ENCODE assay signal across 21 cellular contexts in the genomic region with DNA sequence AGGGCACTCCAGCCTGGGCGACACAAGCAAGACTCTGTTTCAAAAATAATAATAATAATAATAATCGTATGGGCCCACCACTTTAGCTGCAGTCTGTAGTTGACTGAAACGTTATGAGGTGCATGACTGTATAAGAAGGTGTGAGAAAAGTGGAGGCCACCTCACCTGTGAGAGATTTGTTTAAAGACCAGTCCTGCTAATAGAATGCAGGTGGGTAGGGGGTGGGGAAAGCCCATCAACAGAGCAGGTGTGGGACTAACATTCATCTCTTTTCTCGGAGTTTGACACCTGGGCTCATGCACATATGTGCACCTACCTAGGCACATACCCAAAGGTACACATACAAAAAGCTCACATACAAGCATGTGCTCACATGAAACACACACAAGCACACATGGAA.
DNase-seq lines count a peak whose midpoint lies in the region; ATAC-seq, FAIRE-seq and TF ChIP-seq lines count a peak whose summit lies in the region.
"Had no signal": no experiment of that assay in that cellular context is flagged by ENCODE, and none has a peak within 500 bp of the region (broad histone marks: within the 10 kb centered on the region; RNA-seq: fewer than 3 reads in every experiment).

No MANE protein-coding gene starts in this region.

- intact Hi-C loops in MCF 10A (cut with micrococcal nuclease): no loop called here
- intact Hi-C loops in breast epithelium (cut with DNase I; ENCODE audit: low total_unique reads): no loop called here
- intact Hi-C loops in stomach (cut with DNase I; ENCODE audit: low total_unique reads): no loop called here

- H3K27ac ChIP-seq in breast epithelium (peak overlapping the region in 1 of 2 donors; percentile 77), astrocyte (ENCODE audit: low read depth, low read length) (no peak overlapping the region), gastroesophageal sphincter (peak overlapping the region in 3 of 4 donors; percentile 72 to 99 (median 98)), stomach (peak overlapping the region; percentile 39 to 98 (median 87)), trophoblast cell (ENCODE audit: low read depth, low read length) (no peak overlapping the region), mesendoderm (ENCODE audit: low read depth, low read length) (no peak overlapping the region)

- CTCF ChIA-PET in MCF 10A (lab: Yijun Ruan, JAX): interaction anchor here (0.7 to 4.1 kb wide), 6 partner anchors 16 to 81 kb away, joined by 3 to 23 read pairs (median 4); no protein-coding TSS in a partner anchor

- H3K79me1 ChIP-seq in trophoblast cell (ENCODE audit: low read length) (peaks cover 6% of the 10 kb centered on the region), mesendoderm (ENCODE audit: low read length) (no peaks in the 10 kb centered on the region)

- H2BK120ac ChIP-seq in trophoblast cell (ENCODE audit: insufficient read depth, low read length, poor library complexity): no peak overlapping the region
- H2BK120ac ChIP-seq in mesendoderm (ENCODE audit: low read depth, low read length): no peak overlapping the region

- no peaks in the 10 kb centered on the region for H3K27me3 Mint-ChIP-seq in MCF 10A (ENCODE audit: insufficient read depth, unreplicated experiment)
- peaks cover 12% of the 10 kb centered on the region for H3K27me3 Mint-ChIP-seq in astrocyte (ENCODE audit: low read depth, unreplicated experiment)
- H3K27me3 Mint-ChIP-seq: CD4-positive, CD25-positive, alpha-beta regulatory T cell; type B pancreatic cell had no signal

- H3K9me3 Mint-ChIP-seq in MCF 10A (ENCODE audit: unreplicated experiment) (no peaks in the 10 kb centered on the region), astrocyte (ENCODE audit: unreplicated experiment) (no peaks in the 10 kb centered on the region)
- H3K9me3 Mint-ChIP-seq: CD4-positive, CD25-positive, alpha-beta regulatory T cell; dendritic cell treated with granulocyte-macrophage colony-stimulating factor and Interleukin-4, amounts not matched to agents 40 ng/mL and 50 ng/mL, for 4 days; H9; T-helper 2 cell treated with Interferon-gamma antibody and Interleukin-4, amounts not matched to agents 5 μg/mL and 100 μg/mL, for 36 hours; type B pancreatic cell had no signal

- TF ChIP-seq POLR2A in breast epithelium (IDR thresholded peaks at IDR 0.05) (no peak), gastroesophageal sphincter (IDR thresholded peaks at IDR 0.05) (no peak), stomach (IDR thresholded peaks at IDR 0.05) (no peak)

- H3K27me3 ChIP-seq in breast epithelium (no peaks in the 10 kb centered on the region), astrocyte (ENCODE audit: insufficient read depth, low read length) (no peaks in the 10 kb centered on the region), gastroesophageal sphincter (no peaks in the 10 kb centered on the region), stomach (no peaks in the 10 kb centered on the region), trophoblast cell (ENCODE audit: insufficient read depth, low read length) (no peaks in the 10 kb centered on the region), mesendoderm (ENCODE audit: insufficient read depth, low read length, poor library complexity) (no peaks in the 10 kb centered on the region)
- H3K27me3 ChIP-seq: cardiac muscle cell, MG63 had no signal

- H3K4me3 ChIP-seq in breast epithelium (no peak overlapping the region), astrocyte (ENCODE audit: insufficient read depth, low read depth, low read length) (no peak overlapping the region), gastroesophageal sphincter (no peak overlapping the region), stomach (no peak overlapping the region), trophoblast cell (ENCODE audit: low read depth, low read length) (no peak overlapping the region), mesendoderm (ENCODE audit: low read length) (no peak overlapping the region)
- H3K4me3 ChIP-seq: cardiac muscle cell, MG63 had no signal

- H4K5ac ChIP-seq in mesendoderm (ENCODE audit: low read length): no peak overlapping the region

- H2BK5ac ChIP-seq in trophoblast cell (ENCODE audit: low read depth, low read length, poor library complexity) (no peak overlapping the region), mesendoderm (ENCODE audit: low read length) (no peak overlapping the region)

- H3K27ac Mint-ChIP-seq in MCF 10A (ENCODE audit: low read depth, unreplicated experiment) (peak overlapping the region; percentile 93), astrocyte (ENCODE audit: unreplicated experiment) (peak overlapping the region; percentile 34)
- H3K27ac Mint-ChIP-seq: dendritic cell treated with granulocyte-macrophage colony-stimulating factor and Interleukin-4, amounts not matched to agents 40 ng/mL and 50 ng/mL, for 4 days; H9; T-helper 2 cell treated with Interferon-gamma antibody and Interleukin-4, amounts not matched to agents 5 μg/mL and 100 μg/mL, for 36 hours had no signal

- no peak for TF ChIP-seq CTCF in MCF 10A (IDR thresholded peaks at IDR 0.05; ENCODE audit: unreplicated experiment)
- no peak for TF ChIP-seq CTCF in breast epithelium (IDR thresholded peaks at IDR 0.05)
- no peak for TF ChIP-seq CTCF in astrocyte (IDR thresholded peaks at IDR 0.05; ENCODE audit: insufficient read depth, low read depth, low read length)
- TF ChIP-seq CTCF in gastroesophageal sphincter (IDR thresholded peaks at IDR 0.05): no peak
- no peak for TF ChIP-seq CTCF in stomach (IDR thresholded peaks at IDR 0.05)

- H3K56ac ChIP-seq in mesendoderm (ENCODE audit: low read length): no peak overlapping the region

- no peaks in the 10 kb centered on the region for H3K36me3 Mint-ChIP-seq in MCF 10A (ENCODE audit: insufficient read depth, unreplicated experiment)
- no peaks in the 10 kb centered on the region for H3K36me3 Mint-ChIP-seq in astrocyte (ENCODE audit: low read depth, unreplicated experiment)
- H3K36me3 Mint-ChIP-seq: CD4-positive, CD25-positive, alpha-beta regulatory T cell; type B pancreatic cell had no signal

- H3K36me3 ChIP-seq in breast epithelium (no peaks in the 10 kb centered on the region), astrocyte (ENCODE audit: insufficient read depth, low read length) (no peaks in the 10 kb centered on the region), gastroesophageal sphincter (no peaks in the 10 kb centered on the region), stomach (no peaks in the 10 kb centered on the region), trophoblast cell (ENCODE audit: control insufficient read depth in 1 of 2, insufficient read depth in 2 of 2, low read length in 2 of 2) (no peaks in the 10 kb centered on the region), mesendoderm (ENCODE audit: control insufficient read depth, insufficient read depth, low read length) (no peaks in the 10 kb centered on the region)
- H3K36me3 ChIP-seq: cardiac muscle cell, MG63 had no signal

- no TSS peak for BruUV-seq in MCF 10A (replicated peaks; lab: Mats Ljungman, UMichigan)

- 76% methylated on average over 4 of the region's 4 CpGs; no CpG with 5 or more reads in 1 of the 2 donors for WGBS in gastroesophageal sphincter (ENCODE audit: low coverage in 1 of 2), 2 donors
- WGBS in stomach, 5 donors: 77 to 90% (median 81%) methylated on average over 4 of the region's 4 CpGs
- no CpG with 5 or more reads among the region's 4 CpGs for WGBS in trophoblast cell (ENCODE audit: extremely low coverage, insufficient coverage, insufficient read length)
- no CpG with 5 or more reads among the region's 4 CpGs for WGBS in mesendoderm (ENCODE audit: extremely low coverage, insufficient coverage, low lambda C conversion rate)

- no peak overlapping the region for H2AFZ ChIP-seq in astrocyte (ENCODE audit: low read depth, low read length)
- H2AFZ ChIP-seq in trophoblast cell (ENCODE audit: insufficient read depth, low read length, poor library complexity): no peak overlapping the region

- H3K4me3 Mint-ChIP-seq in MCF 10A (ENCODE audit: unreplicated experiment): no peak overlapping the region
- no peak overlapping the region for H3K4me3 Mint-ChIP-seq in astrocyte (ENCODE audit: unreplicated experiment)
- H3K4me3 Mint-ChIP-seq: dendritic cell treated with granulocyte-macrophage colony-stimulating factor and Interleukin-4, amounts not matched to agents 40 ng/mL and 50 ng/mL, for 4 days; H9; T-helper 2 cell treated with Interferon-gamma antibody and Interleukin-4, amounts not matched to agents 5 μg/mL and 100 μg/mL, for 36 hours; type B pancreatic cell had no signal

- peaks cover 36% of the 10 kb centered on the region for H3K4me1 Mint-ChIP-seq in MCF 10A (ENCODE audit: insufficient read depth, unreplicated experiment)
- peaks cover 17% of the 10 kb centered on the region for H3K4me1 Mint-ChIP-seq in astrocyte (ENCODE audit: low read depth, unreplicated experiment)

- H3K18ac ChIP-seq in trophoblast cell (ENCODE audit: low read length): no peak overlapping the region
- H3K18ac ChIP-seq in mesendoderm (ENCODE audit: low read length): no peak overlapping the region

- no peak for FAIRE-seq in astrocyte (lab: Jason Lieb, UNC)

- H2BK12ac ChIP-seq in trophoblast cell (ENCODE audit: low read length): no peak overlapping the region

- DNase-seq in MCF 10A (ENCODE audit: unreplicated experiment) (no peak), breast epithelium (ENCODE audit: low spot score in 2 of 2) (no peak), astrocyte (ENCODE audit: low read depth) (no peak), stomach (no peak), trophoblast cell (no peak), mesendoderm (no peak)
- no peak for DNase-seq in effector CD8-positive, alpha-beta T cell (lab: John Stamatoyannopoulos, UW)
- DNase-seq: activated CD4-positive, alpha-beta T cell treated with anti-CD3 and anti-CD28 coated beads, Interleukin-2, amount 50 U/mL, for 4 hours; activated CD8-positive, alpha-beta memory T cell treated with anti-CD3 and anti-CD28 coated beads, Interleukin-2, amount 50 U/mL, for 48 hours; CD4-positive, CD25-positive, alpha-beta regulatory T cell; H9; MG63; NCI-H1436 treated with DMSO at 0.1 percent for 48 hours; NCI-H526; RPMI8226; SK-N-SH had no signal

- no peaks in the 10 kb centered on the region for H3K79me2 ChIP-seq in astrocyte (ENCODE audit: insufficient read depth, low read length)
- H3K79me2 ChIP-seq in trophoblast cell (ENCODE audit: control insufficient read depth, insufficient read depth, low read length, poor library complexity): no peaks in the 10 kb centered on the region
- H3K79me2 ChIP-seq in mesendoderm (ENCODE audit: control insufficient read depth, insufficient read depth, low read length): no peaks in the 10 kb centered on the region

- peaks cover 4% of the 10 kb centered on the region in 2 donors for H3K4me1 ChIP-seq in breast epithelium
- H3K4me1 ChIP-seq in astrocyte (ENCODE audit: insufficient read depth, low read length): peaks cover 14% of the 10 kb centered on the region
- peaks cover 0 to 55% (median 9%) of the 10 kb centered on the region in 3 donors for H3K4me1 ChIP-seq in gastroesophageal sphincter
- peaks cover 27 to 66% (median 46%) of the 10 kb centered on the region in 4 donors for H3K4me1 ChIP-seq in stomach
- H3K4me1 ChIP-seq in trophoblast cell (ENCODE audit: control insufficient read depth in 1 of 2, insufficient read depth in 2 of 2, low read length in 2 of 2): peaks cover 3 to 6% of the 10 kb centered on the region in 2 experiments
- H3K4me1 ChIP-seq in mesendoderm (ENCODE audit: control insufficient read depth, low read depth, low read length): no peaks in the 10 kb centered on the region

- no peak overlapping the region for H4K8ac ChIP-seq in trophoblast cell (ENCODE audit: low read depth, low read length)
- no peak overlapping the region for H4K8ac ChIP-seq in mesendoderm (ENCODE audit: low read depth, low read length)

- H3K4me2 ChIP-seq in astrocyte (ENCODE audit: low read length) (no peak overlapping the region), trophoblast cell (ENCODE audit: low read length) (no peak overlapping the region), mesendoderm (ENCODE audit: low read length) (no peak overlapping the region)
- H3K4me2 ChIP-seq: SK-N-SH had no signal

- H3K23ac ChIP-seq in trophoblast cell (ENCODE audit: low read length) (no peak overlapping the region), mesendoderm (ENCODE audit: low read length) (no peak overlapping the region)

- H4K91ac ChIP-seq in trophoblast cell (ENCODE audit: low read depth, low read length): no peak overlapping the region

- no peak overlapping the region for H3K4ac ChIP-seq in trophoblast cell (ENCODE audit: low read depth, low read length)
- H3K4ac ChIP-seq in mesendoderm (ENCODE audit: low read depth, low read length): no peak overlapping the region

- H2AK5ac ChIP-seq in trophoblast cell (ENCODE audit: low read length) (no peak overlapping the region), mesendoderm (ENCODE audit: low read length) (no peak overlapping the region)

- POLR2A ChIA-PET in MCF 10A (lab: Yijun Ruan, JAX): interaction anchor here (0.9 to 4.5 kb wide), 10 partner anchors 17 to 82 kb away, joined by 3 to 171 read pairs (median 6); a partner anchor contains a TSS

- TF ChIP-seq EP300 in gastroesophageal sphincter (IDR thresholded peaks at IDR 0.05): no peak
- TF ChIP-seq EP300 in stomach (IDR thresholded peaks at IDR 0.05): no peak

- no peak for ATAC-seq in gastroesophageal sphincter

- no peaks in the 10 kb centered on the region for H3K9me3 ChIP-seq in breast epithelium
- H3K9me3 ChIP-seq in astrocyte (ENCODE audit: insufficient read depth, low read depth, low read length): no peaks in the 10 kb centered on the region
- H3K9me3 ChIP-seq in gastroesophageal sphincter: no peaks in the 10 kb centered on the region
- H3K9me3 ChIP-seq in stomach: no peaks in the 10 kb centered on the region
- peaks cover 3% of the 10 kb centered on the region for H3K9me3 ChIP-seq in trophoblast cell (ENCODE audit: insufficient read depth, low read depth, low read length)
- H3K9me3 ChIP-seq: MG63, SK-N-SH had no signal

- H3K14ac ChIP-seq in trophoblast cell (ENCODE audit: low read length): no peak overlapping the region

- no peak overlapping the region for H2BK15ac ChIP-seq in mesendoderm (replicated peaks; ENCODE audit: low read depth)

- no peaks in the 10 kb centered on the region for H4K20me1 ChIP-seq in astrocyte (ENCODE audit: insufficient read depth, low read length)

- no peak overlapping the region for H3K9ac ChIP-seq in astrocyte (ENCODE audit: low read length)
- H3K9ac ChIP-seq in trophoblast cell (ENCODE audit: low read length): no peak overlapping the region
- no peak overlapping the region for H3K9ac ChIP-seq in mesendoderm (ENCODE audit: low read length)
- H3K9ac ChIP-seq: SK-N-SH had no signal

- no peak overlapping the region for H4K12ac ChIP-seq in trophoblast cell (ENCODE audit: low read depth, low read length)

Comparison
In these comparisons a context has a peak if more than half of its experiments do, and no peak if none do; other contexts are left out.
1. H3K27ac ChIP-seq: peak in gastroesophageal sphincter (3 of 4) and stomach (5 of 5); none in astrocyte (single experiment), trophoblast cell (single experiment) and mesendoderm (single experiment).